Comparison of ENCODE assay signal across 13 cellular contexts in genomic region chr11:11349870-11350325, GRCh38. TPM values are rescaled to one million over a fixed set of nuclear protein-coding genes. Genes with fewer than 3 reads are reported as not detected.
DNase-seq lines count a peak whose midpoint lies in the region; ATAC-seq and TF ChIP-seq lines count a peak whose summit lies in the region.
"Had no signal": no experiment of that assay in that cellular context is flagged by ENCODE, and none has a peak within 500 bp of the region (broad histone marks: within the 10 kb centered on the region; RNA-seq: fewer than 3 reads in every experiment).

No MANE protein-coding gene starts in this region.

- DNase-seq in BJ (ENCODE audit: low read depth) (peak; percentile 56), RWPE2 (ENCODE audit: low spot score) (no peak), fibroblast of villous mesenchyme (ENCODE audit: low read depth) (peak; percentile 90), osteoblast (ENCODE audit: insufficient read length, low spot score, missing footprints) (peak; percentile 81), iPS-NIHi7 (ENCODE audit: extremely low spot score) (no peak), midbrain (lab: John Stamatoyannopoulos, UW) (no peak)
- DNase-seq in naive thymus-derived CD8-positive, alpha-beta T cell: no peak
- DNase-seq: activated CD4-positive, alpha-beta memory T cell treated with anti-CD3 and anti-CD28 coated beads, Interleukin-2, amount 10 ng/mL, durations not matched to agents 7 days and 5 days; GOT3; hypothalamus; NCI-H2029 treated with DMSO at 0.1 percent for 48 hours had no signal

- no peak for TF ChIP-seq CTCF in BJ (IDR thresholded peaks at IDR 0.05; ENCODE audit: insufficient read depth, low read depth, low read length)
- no peak for TF ChIP-seq CTCF in RWPE2 (IDR thresholded peaks at IDR 0.05; ENCODE audit: poor library complexity, severe bottlenecking)
- TF ChIP-seq CTCF in fibroblast of villous mesenchyme (IDR thresholded peaks at IDR 0.05; ENCODE audit: insufficient read depth, low read depth, low read length): no peak
- no peak for TF ChIP-seq CTCF in osteoblast (IDR thresholded peaks at IDR 0.05; ENCODE audit: extremely low read depth, low read depth, low read length)

- H3K27me3 Mint-ChIP-seq in naive thymus-derived CD8-positive, alpha-beta T cell: peaks cover 3 to 20% (median 5%) of the 10 kb centered on the region in 5 donors
- H3K27me3 Mint-ChIP-seq: activated CD4-positive, alpha-beta memory T cell treated with anti-CD3 and anti-CD28 coated beads, Interleukin-2, amount 10 ng/mL, durations not matched to agents 7 days and 5 days had no signal

- H3K36me3 Mint-ChIP-seq in naive thymus-derived CD8-positive, alpha-beta T cell: no peaks in the 10 kb centered on the region

- no peaks in the 10 kb centered on the region for H3K4me1 Mint-ChIP-seq in naive thymus-derived CD8-positive, alpha-beta T cell
- H3K4me1 Mint-ChIP-seq: activated CD4-positive, alpha-beta memory T cell treated with anti-CD3 and anti-CD28 coated beads, Interleukin-2, amount 10 ng/mL, durations not matched to agents 7 days and 5 days had no signal

- H3K4me2 ChIP-seq in osteoblast (ENCODE audit: insufficient read depth, low read length): peak overlapping the region; percentile 23

- H4K20me1 ChIP-seq in osteoblast (ENCODE audit: insufficient read depth, low read length): peaks cover 6% of the 10 kb centered on the region

- peaks cover 4% of the 10 kb centered on the region for H3K27me3 ChIP-seq in BJ (ENCODE audit: control insufficient read depth, insufficient read depth, low read length)
- no peaks in the 10 kb centered on the region for H3K27me3 ChIP-seq in RWPE2 (ENCODE audit: insufficient read depth, poor library complexity, severe bottlenecking)
- peaks cover 19% of the 10 kb centered on the region for H3K27me3 ChIP-seq in osteoblast (ENCODE audit: insufficient read depth, low read length)
- H3K27me3 ChIP-seq: body of pancreas had no signal

- CTCF ChIA-PET in BJ (lab: Yijun Ruan, JAX): interaction anchor here (0.7 kb wide), 1 partner anchor 17 kb away, joined by 3 read pairs; no protein-coding TSS in a partner anchor

- H2AFZ ChIP-seq in osteoblast (ENCODE audit: low read length): no peak overlapping the region

- H3K79me2 ChIP-seq in osteoblast (ENCODE audit: insufficient read depth, low read length): no peaks in the 10 kb centered on the region

- H3K27ac ChIP-seq in RWPE2 (ENCODE audit: poor library complexity, severe bottlenecking): no peak overlapping the region
- no peak overlapping the region for H3K27ac ChIP-seq in osteoblast (ENCODE audit: low read depth, low read length)
- H3K27ac ChIP-seq: body of pancreas had no signal

- no peak overlapping the region for H3K4me3 ChIP-seq in BJ (ENCODE audit: low read depth, low read length)
- no peak overlapping the region for H3K4me3 ChIP-seq in RWPE2 (ENCODE audit: severe bottlenecking)
- no peak overlapping the region for H3K4me3 ChIP-seq in fibroblast of villous mesenchyme (ENCODE audit: low read depth, low read length)
- H3K4me3 ChIP-seq in osteoblast (ENCODE audit: insufficient read depth, low read length): no peak overlapping the region
- H3K4me3 ChIP-seq: body of pancreas had no signal

- H3K27ac Mint-ChIP-seq in naive thymus-derived CD8-positive, alpha-beta T cell: no peak overlapping the region
- H3K27ac Mint-ChIP-seq: activated CD4-positive, alpha-beta memory T cell treated with anti-CD3 and anti-CD28 coated beads, Interleukin-2, amount 10 ng/mL, durations not matched to agents 7 days and 5 days had no signal

- H3K4me1 ChIP-seq in RWPE2 (ENCODE audit: insufficient read depth, poor library complexity, severe bottlenecking) (peaks cover 11% of the 10 kb centered on the region), osteoblast (ENCODE audit: insufficient read depth, low read length) (peaks cover 17% of the 10 kb centered on the region)
- H3K4me1 ChIP-seq: body of pancreas had no signal

- no peaks in the 10 kb centered on the region for H3K9me3 Mint-ChIP-seq in naive thymus-derived CD8-positive, alpha-beta T cell
- H3K9me3 Mint-ChIP-seq: activated CD4-positive, alpha-beta memory T cell treated with anti-CD3 and anti-CD28 coated beads, Interleukin-2, amount 10 ng/mL, durations not matched to agents 7 days and 5 days had no signal

- POLR2A ChIA-PET in BJ (lab: Charles Lee): interaction anchor here (0.7 kb wide), 1 partner anchor 177 kb away, joined by 5 read pairs; no protein-coding TSS in a partner anchor
- POLR2A ChIA-PET in naive thymus-derived CD8-positive, alpha-beta T cell (lab: Charles Lee): no interaction called here

- H3K4me3 Mint-ChIP-seq in naive thymus-derived CD8-positive, alpha-beta T cell: no peak overlapping the region
- H3K4me3 Mint-ChIP-seq: activated CD4-positive, alpha-beta memory T cell treated with anti-CD3 and anti-CD28 coated beads, Interleukin-2, amount 10 ng/mL, durations not matched to agents 7 days and 5 days had no signal

- H3K36me3 ChIP-seq in BJ (ENCODE audit: control insufficient read depth, insufficient read depth, low read length): no peaks in the 10 kb centered on the region
- no peaks in the 10 kb centered on the region for H3K36me3 ChIP-seq in RWPE2 (ENCODE audit: low read depth)
- H3K36me3 ChIP-seq in osteoblast (ENCODE audit: insufficient read depth, low read length): no peaks in the 10 kb centered on the region

- no peaks in the 10 kb centered on the region for H3K9me3 ChIP-seq in RWPE2 (ENCODE audit: severe bottlenecking)
- H3K9me3 ChIP-seq in osteoblast (ENCODE audit: low read depth, low read length): no peaks in the 10 kb centered on the region
- H3K9me3 ChIP-seq: body of pancreas had no signal

- ATAC-seq in RWPE2 (ENCODE audit: low read depth) (peak; percentile 58), GM21360 (IDR thresholded peaks at IDR 0.05; ENCODE audit: unreplicated experiment) (no peak)
- ATAC-seq in naive thymus-derived CD8-positive, alpha-beta T cell: no peak
- ATAC-seq: body of pancreas had no signal

RNA-seq across cellular contexts. Expression of gene CSNK2A3, which starts 3.2 kb away (rescaled TPM):
- 0.91 and 1.3 TPM in 2 replicates for polyA plus RNA-seq in BJ (2011; rRNA removed)
- polyA minus RNA-seq in BJ (2011; rRNA and poly(A)+ RNA removed): 0.38 and 0.93 TPM in 2 replicates
- total RNA-seq in fibroblast of villous mesenchyme: 2.3 and 3.9 TPM in 2 replicates
- 2.1 and 2.2 TPM in 2 replicates for total RNA-seq in osteoblast
- total RNA-seq in naive thymus-derived CD8-positive, alpha-beta T cell: 1 to 10 TPM; 1.5 to 2.1 TPM
- polyA plus RNA-seq in naive thymus-derived CD8-positive, alpha-beta T cell: 1 to 10 TPM in 2 of 3 donors, under 1 TPM in 1; 0.85 to 1.4 (median 1.3) TPM

Comparison
In these comparisons a context has a peak if more than half of its experiments do, and no peak if none do; other contexts are left out.
1. DNase-seq: peak in BJ (single experiment), fibroblast of villous mesenchyme (single experiment) and osteoblast (single experiment); none in RWPE2 (single experiment), iPS-NIHi7 (single experiment), midbrain (single experiment) and naive thymus-derived CD8-positive, alpha-beta T cell (0 of 10).